In genomic region chr2:37600735-37601134, GRCh38 we compare ENCODE assay signal across 9 cellular contexts.
DNase-seq lines count a peak whose midpoint lies in the region; ATAC-seq lines count a peak whose summit lies in the region.
"Had no signal": no experiment of that assay in that cellular context is flagged by ENCODE, and none has a peak within 500 bp of the region (broad histone marks: within the 10 kb centered on the region; RNA-seq: fewer than 3 reads in every experiment).

No MANE protein-coding gene starts in this region.

- peaks cover 26% of the 10 kb centered on the region for H3K9me3 Mint-ChIP-seq in activated CD4-positive, alpha-beta T cell treated with anti-CD3 and anti-CD28 coated beads for 36 hours (ENCODE audit: low read depth)
- H3K9me3 Mint-ChIP-seq in T-helper 2 cell treated with Interferon-gamma antibody and Interleukin-4, amounts not matched to agents 5 μg/mL and 100 μg/mL, for 36 hours = peaks cover 24% of the 10 kb centered on the region
- peaks cover 18% of the 10 kb centered on the region for H3K9me3 Mint-ChIP-seq in stimulated activated effector memory CD8-positive, alpha-beta T cell treated with anti-CD3 and anti-CD28 coated beads, Interleukin-12 subunit alpha, Interleukin-12 subunit beta, amount 100 ng/mL, for 72 hours

- peaks cover 8% of the 10 kb centered on the region for H3K36me3 Mint-ChIP-seq in activated CD4-positive, alpha-beta T cell treated with anti-CD3 and anti-CD28 coated beads for 36 hours (ENCODE audit: low read depth)
- peaks cover 21% of the 10 kb centered on the region for H3K36me3 Mint-ChIP-seq in T-helper 2 cell treated with Interferon-gamma antibody and Interleukin-4, amounts not matched to agents 5 μg/mL and 100 μg/mL, for 36 hours (ENCODE audit: low read depth)
- no peaks in the 10 kb centered on the region for H3K36me3 Mint-ChIP-seq in stimulated activated effector memory CD8-positive, alpha-beta T cell treated with anti-CD3 and anti-CD28 coated beads, Interleukin-12 subunit alpha, Interleukin-12 subunit beta, amount 100 ng/mL, for 72 hours

- POLR2A ChIA-PET in activated CD4-positive, alpha-beta T cell treated with anti-CD3 and anti-CD28 coated beads for 36 hours (lab: Charles Lee) = no interaction called here

- intact Hi-C loops in activated CD4-positive, alpha-beta T cell treated with anti-CD3 and anti-CD28 coated beads for 36 hours (cut with DNase I, micrococcal nuclease) = loop anchor here (1.0 to 5.0 kb wide), 3 partner anchors 14 to 37 kb away; no protein-coding TSS in a partner anchor

- peak overlapping the region; percentile 58 for H3K4me3 Mint-ChIP-seq in activated CD4-positive, alpha-beta T cell treated with anti-CD3 and anti-CD28 coated beads for 36 hours
- H3K4me3 Mint-ChIP-seq in T-helper 2 cell treated with Interferon-gamma antibody and Interleukin-4, amounts not matched to agents 5 μg/mL and 100 μg/mL, for 36 hours = peak overlapping the region; percentile 42
- peak overlapping the region; percentile 82 for H3K4me3 Mint-ChIP-seq in stimulated activated effector memory CD8-positive, alpha-beta T cell treated with anti-CD3 and anti-CD28 coated beads, Interleukin-12 subunit alpha, Interleukin-12 subunit beta, amount 100 ng/mL, for 72 hours

- peaks cover 47% of the 10 kb centered on the region for H3K4me1 Mint-ChIP-seq in activated CD4-positive, alpha-beta T cell treated with anti-CD3 and anti-CD28 coated beads for 36 hours
- H3K4me1 Mint-ChIP-seq in T-helper 2 cell treated with Interferon-gamma antibody and Interleukin-4, amounts not matched to agents 5 μg/mL and 100 μg/mL, for 36 hours (ENCODE audit: low read depth) = peaks cover 42% of the 10 kb centered on the region
- H3K4me1 Mint-ChIP-seq in stimulated activated effector memory CD8-positive, alpha-beta T cell treated with anti-CD3 and anti-CD28 coated beads, Interleukin-12 subunit alpha, Interleukin-12 subunit beta, amount 100 ng/mL, for 72 hours = peaks cover 53% of the 10 kb centered on the region

- DNase-seq in activated CD4-positive, alpha-beta T cell treated with anti-CD3 and anti-CD28 coated beads for 36 hours = peak; percentile 16
- DNase-seq in activated CD4-positive, alpha-beta T cell treated with anti-CD3 and anti-CD28 coated beads, Interleukin-2, amount 50 U/mL, for 4 hours = no peak
- no peak for DNase-seq in T-helper 2 cell treated with Interferon-gamma antibody and Interleukin-4, amounts not matched to agents 5 μg/mL and 100 μg/mL, for 36 hours (ENCODE audit: low spot score)
- DNase-seq in stimulated activated effector memory CD8-positive, alpha-beta T cell treated with anti-CD3 and anti-CD28 coated beads, Interleukin-12 subunit alpha, Interleukin-12 subunit beta, amount 100 ng/mL, for 72 hours (ENCODE audit: low spot score in 2 of 2) = no peak
- DNase-seq in NCI-H524 treated with DMSO at 0.1 percent for 48 hours (lab: John Stamatoyannopoulos, UW) (no peak), amniotic stem cell (lab: John Stamatoyannopoulos, UW) (no peak), NCI-H510A treated with DMSO at 0.1 percent for 48 hours (lab: John Stamatoyannopoulos, UW) (no peak)
- DNase-seq: NCI-H2081 treated with DMSO at 0.1 percent for 48 hours had no signal

- CTCF ChIA-PET in activated CD4-positive, alpha-beta T cell treated with anti-CD3 and anti-CD28 coated beads for 36 hours (lab: Charles Lee) = interaction anchor here (0.6 to 2.0 kb wide), 7 partner anchors 11 to 1493 kb away, joined by 3 to 6 read pairs (median 4); no protein-coding TSS in a partner anchor

- H3K27ac Mint-ChIP-seq in activated CD4-positive, alpha-beta T cell treated with anti-CD3 and anti-CD28 coated beads for 36 hours = peak overlapping the region; percentile 5
- H3K27ac Mint-ChIP-seq in T-helper 2 cell treated with Interferon-gamma antibody and Interleukin-4, amounts not matched to agents 5 μg/mL and 100 μg/mL, for 36 hours = peak overlapping the region; percentile 24
- H3K27ac Mint-ChIP-seq in stimulated activated effector memory CD8-positive, alpha-beta T cell treated with anti-CD3 and anti-CD28 coated beads, Interleukin-12 subunit alpha, Interleukin-12 subunit beta, amount 100 ng/mL, for 72 hours = peak overlapping the region; percentile 90

- no peaks in the 10 kb centered on the region for H3K27me3 Mint-ChIP-seq in activated CD4-positive, alpha-beta T cell treated with anti-CD3 and anti-CD28 coated beads for 36 hours
- peaks cover 17% of the 10 kb centered on the region for H3K27me3 Mint-ChIP-seq in T-helper 2 cell treated with Interferon-gamma antibody and Interleukin-4, amounts not matched to agents 5 μg/mL and 100 μg/mL, for 36 hours (ENCODE audit: low read depth)

- peak; percentile 76 for ATAC-seq in activated CD4-positive, alpha-beta T cell treated with anti-CD3 and anti-CD28 coated beads for 36 hours
- ATAC-seq in HG02885 (IDR thresholded peaks at IDR 0.05; ENCODE audit: poor library complexity, unreplicated experiment) = peak; percentile 57
- no peak for ATAC-seq in stimulated activated effector memory CD8-positive, alpha-beta T cell treated with anti-CD3 and anti-CD28 coated beads, Interleukin-12 subunit alpha, Interleukin-12 subunit beta, amount 100 ng/mL, for 72 hours

Comparison
In these comparisons a context has a peak if more than half of its experiments do, and no peak if none do; other contexts are left out.
1. H3K27ac Mint-ChIP-seq: peak in every context shown above with its lines; median percentile 90 in stimulated activated effector memory CD8-positive, alpha-beta T cell treated with anti-CD3 and anti-CD28 coated beads, Interleukin-12 subunit alpha, Interleukin-12 subunit beta, amount 100 ng/mL, for 72 hours; 24 in T-helper 2 cell treated with Interferon-gamma antibody and Interleukin-4, amounts not matched to agents 5 μg/mL and 100 μg/mL, for 36 hours; 5 in activated CD4-positive, alpha-beta T cell treated with anti-CD3 and anti-CD28 coated beads for 36 hours.